1 cellular context compared by ENCODE assay signal in genomic region chr20:62952373-62953166, GRCh38.
TF ChIP-seq lines count a peak whose summit lies in the region.

A gene with protein sequence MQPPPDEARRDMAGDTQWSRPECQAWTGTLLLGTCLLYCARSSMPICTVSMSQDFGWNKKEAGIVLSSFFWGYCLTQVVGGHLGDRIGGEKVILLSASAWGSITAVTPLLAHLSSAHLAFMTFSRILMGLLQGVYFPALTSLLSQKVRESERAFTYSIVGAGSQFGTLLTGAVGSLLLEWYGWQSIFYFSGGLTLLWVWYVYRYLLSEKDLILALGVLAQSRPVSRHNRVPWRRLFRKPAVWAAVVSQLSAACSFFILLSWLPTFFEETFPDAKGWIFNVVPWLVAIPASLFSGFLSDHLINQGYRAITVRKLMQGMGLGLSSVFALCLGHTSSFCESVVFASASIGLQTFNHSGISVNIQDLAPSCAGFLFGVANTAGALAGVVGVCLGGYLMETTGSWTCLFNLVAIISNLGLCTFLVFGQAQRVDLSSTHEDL (plus strand): TSS chr20:62952709. CDS start chr20:62952831, 122 bp downstream.

TF ChIP-seq in HepG2, 621 proteins besides CTCF, POLR2A, EP300 and RAD21 (continued from another document and continues in another):
- TF ChIP-seq ZNF644 (CRISPR knock-in tag; IDR thresholded peaks at IDR 0.05; ENCODE audit: low read depth) (peak; percentile 48; the same call in 1 of the 2 replicates), POLR2AphosphoS2 (IDR thresholded peaks at IDR 0.05; ENCODE audit: low read depth, low read length) (peak; percentile 58; the same call in 1 of the 2 replicates), RFX1 (IDR thresholded peaks at IDR 0.05) (no peak), ZBTB33 (CRISPR knock-in tag; IDR thresholded peaks at IDR 0.05) (peak; percentile 66; the same call in 1 of the 2 replicates), CBX2 (IDR thresholded peaks at IDR 0.05; ENCODE audit: low read depth, low read length) (no peak), CBX2 (CRISPR knock-in tag; IDR thresholded peaks at IDR 0.05; ENCODE audit: low read depth) (peak; percentile 18; the same call in 1 of the 2 replicates), PBX3 (CRISPR knock-in tag; IDR thresholded peaks at IDR 0.05; ENCODE audit: borderline replicate concordance) (peak; percentile 69; the same call in 1 of the 2 replicates), FOXA1 (IDR thresholded peaks at IDR 0.05) (no peak), FOXA1 (CRISPR knock-in tag; IDR thresholded peaks at IDR 0.05) (0 out of 2 replicates have a peak, but pooled peaks have one; percentile 39), HHEX (CRISPR knock-in tag; IDR thresholded peaks at IDR 0.05) (no peak), FOXC1 (CRISPR knock-in tag; IDR thresholded peaks at IDR 0.05; ENCODE audit: borderline replicate concordance) (peak; percentile 79), ZSCAN21 (CRISPR knock-in tag; IDR thresholded peaks at IDR 0.05; ENCODE audit: borderline replicate concordance) (peak; percentile 96), ZFY (CRISPR knock-in tag; IDR thresholded peaks at IDR 0.05) (peak; percentile 62; the same call in 1 of the 2 replicates), SOX5 (CRISPR knock-in tag; IDR thresholded peaks at IDR 0.05; ENCODE audit: borderline replicate concordance) (peak; percentile 70), XRCC5 (optimal IDR thresholded peaks at IDR 0.05; ENCODE audit: low read length) (peak; percentile 92), GABPA (IDR thresholded peaks at IDR 0.05; ENCODE audit: low read depth, low read length) (no peak), GABPA (CRISPR knock-in tag; IDR thresholded peaks at IDR 0.05; ENCODE audit: low read depth) (peak; percentile 55), TAF15 (IDR thresholded peaks at IDR 0.05; ENCODE audit: low read depth, low read length, poor library complexity, severe bottlenecking) (peak; percentile 97), KMT2A (CRISPR knock-in tag; IDR thresholded peaks at IDR 0.05) (peak; percentile 72), ZFP90 (CRISPR knock-in tag; IDR thresholded peaks at IDR 0.05; ENCODE audit: borderline replicate concordance) (peak; percentile 59; the same call in 1 of the 2 replicates), FOXK2 (IDR thresholded peaks at IDR 0.05) (no peak), ZBTB21 (CRISPR knock-in tag; IDR thresholded peaks at IDR 0.05) (peak; percentile 51; the same call in 1 of the 2 replicates), ZNF530 (CRISPR knock-in tag; IDR thresholded peaks at IDR 0.05; ENCODE audit: low read depth) (0 out of 2 replicates have a peak, but pooled peaks have one; percentile 60), ZNF274 (CRISPR knock-in tag; IDR thresholded peaks at IDR 0.05) (peak; percentile 95), BORCS8-MEF2B (CRISPR knock-in tag; IDR thresholded peaks at IDR 0.05) (peak; percentile 95), KLF12 (CRISPR knock-in tag; IDR thresholded peaks at IDR 0.05; ENCODE audit: borderline replicate concordance) (peak; percentile 97), ZNF788 (CRISPR knock-in tag; IDR thresholded peaks at IDR 0.05; ENCODE audit: borderline replicate concordance) (peak; percentile 99)
- TF ChIP-seq, protein P1, sequence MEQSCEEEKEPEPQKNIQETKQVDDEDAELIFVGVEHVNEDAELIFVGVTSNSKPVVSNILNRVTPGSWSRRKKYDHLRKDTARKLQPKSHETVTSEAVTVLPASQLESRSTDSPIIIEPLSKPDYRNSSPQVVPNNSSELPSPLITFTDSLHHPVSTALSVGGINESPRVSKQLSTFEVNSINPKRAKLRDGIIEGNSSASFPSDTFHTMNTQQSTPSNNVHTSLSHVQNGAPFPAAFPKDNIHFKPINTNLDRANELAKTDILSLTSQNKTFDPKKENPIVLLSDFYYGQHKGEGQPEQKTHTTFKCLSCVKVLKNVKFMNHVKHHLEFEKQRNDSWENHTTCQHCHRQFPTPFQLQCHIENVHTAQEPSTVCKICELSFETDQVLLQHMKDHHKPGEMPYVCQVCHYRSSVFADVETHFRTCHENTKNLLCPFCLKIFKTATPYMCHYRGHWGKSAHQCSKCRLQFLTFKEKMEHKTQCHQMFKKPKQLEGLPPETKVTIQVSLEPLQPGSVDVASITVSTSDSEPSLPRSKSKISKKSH (CRISPR knock-in tag; IDR thresholded peaks at IDR 0.05; ENCODE audit: borderline replicate concordance): peak; percentile 90
- TF ChIP-seq, protein P2, sequence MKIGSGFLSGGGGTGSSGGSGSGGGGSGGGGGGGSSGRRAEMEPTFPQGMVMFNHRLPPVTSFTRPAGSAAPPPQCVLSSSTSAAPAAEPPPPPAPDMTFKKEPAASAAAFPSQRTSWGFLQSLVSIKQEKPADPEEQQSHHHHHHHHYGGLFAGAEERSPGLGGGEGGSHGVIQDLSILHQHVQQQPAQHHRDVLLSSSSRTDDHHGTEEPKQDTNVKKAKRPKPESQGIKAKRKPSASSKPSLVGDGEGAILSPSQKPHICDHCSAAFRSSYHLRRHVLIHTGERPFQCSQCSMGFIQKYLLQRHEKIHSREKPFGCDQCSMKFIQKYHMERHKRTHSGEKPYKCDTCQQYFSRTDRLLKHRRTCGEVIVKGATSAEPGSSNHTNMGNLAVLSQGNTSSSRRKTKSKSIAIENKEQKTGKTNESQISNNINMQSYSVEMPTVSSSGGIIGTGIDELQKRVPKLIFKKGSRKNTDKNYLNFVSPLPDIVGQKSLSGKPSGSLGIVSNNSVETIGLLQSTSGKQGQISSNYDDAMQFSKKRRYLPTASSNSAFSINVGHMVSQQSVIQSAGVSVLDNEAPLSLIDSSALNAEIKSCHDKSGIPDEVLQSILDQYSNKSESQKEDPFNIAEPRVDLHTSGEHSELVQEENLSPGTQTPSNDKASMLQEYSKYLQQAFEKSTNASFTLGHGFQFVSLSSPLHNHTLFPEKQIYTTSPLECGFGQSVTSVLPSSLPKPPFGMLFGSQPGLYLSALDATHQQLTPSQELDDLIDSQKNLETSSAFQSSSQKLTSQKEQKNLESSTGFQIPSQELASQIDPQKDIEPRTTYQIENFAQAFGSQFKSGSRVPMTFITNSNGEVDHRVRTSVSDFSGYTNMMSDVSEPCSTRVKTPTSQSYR (CRISPR knock-in tag; IDR thresholded peaks at IDR 0.05; ENCODE audit: borderline replicate concordance): peak; percentile 41
- TF ChIP-seq, protein P3, sequence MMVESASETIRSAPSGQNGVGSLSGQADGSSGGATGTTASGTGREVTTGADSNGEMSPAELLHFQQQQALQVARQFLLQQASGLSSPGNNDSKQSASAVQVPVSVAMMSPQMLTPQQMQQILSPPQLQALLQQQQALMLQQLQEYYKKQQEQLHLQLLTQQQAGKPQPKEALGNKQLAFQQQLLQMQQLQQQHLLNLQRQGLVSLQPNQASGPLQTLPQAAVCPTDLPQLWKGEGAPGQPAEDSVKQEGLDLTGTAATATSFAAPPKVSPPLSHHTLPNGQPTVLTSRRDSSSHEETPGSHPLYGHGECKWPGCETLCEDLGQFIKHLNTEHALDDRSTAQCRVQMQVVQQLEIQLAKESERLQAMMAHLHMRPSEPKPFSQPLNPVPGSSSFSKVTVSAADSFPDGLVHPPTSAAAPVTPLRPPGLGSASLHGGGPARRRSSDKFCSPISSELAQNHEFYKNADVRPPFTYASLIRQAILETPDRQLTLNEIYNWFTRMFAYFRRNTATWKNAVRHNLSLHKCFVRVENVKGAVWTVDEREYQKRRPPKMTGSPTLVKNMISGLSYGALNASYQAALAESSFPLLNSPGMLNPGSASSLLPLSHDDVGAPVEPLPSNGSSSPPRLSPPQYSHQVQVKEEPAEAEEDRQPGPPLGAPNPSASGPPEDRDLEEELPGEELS (CRISPR knock-in tag; IDR thresholded peaks at IDR 0.05): peak; percentile 80
- TF ChIP-seq, protein P4, sequence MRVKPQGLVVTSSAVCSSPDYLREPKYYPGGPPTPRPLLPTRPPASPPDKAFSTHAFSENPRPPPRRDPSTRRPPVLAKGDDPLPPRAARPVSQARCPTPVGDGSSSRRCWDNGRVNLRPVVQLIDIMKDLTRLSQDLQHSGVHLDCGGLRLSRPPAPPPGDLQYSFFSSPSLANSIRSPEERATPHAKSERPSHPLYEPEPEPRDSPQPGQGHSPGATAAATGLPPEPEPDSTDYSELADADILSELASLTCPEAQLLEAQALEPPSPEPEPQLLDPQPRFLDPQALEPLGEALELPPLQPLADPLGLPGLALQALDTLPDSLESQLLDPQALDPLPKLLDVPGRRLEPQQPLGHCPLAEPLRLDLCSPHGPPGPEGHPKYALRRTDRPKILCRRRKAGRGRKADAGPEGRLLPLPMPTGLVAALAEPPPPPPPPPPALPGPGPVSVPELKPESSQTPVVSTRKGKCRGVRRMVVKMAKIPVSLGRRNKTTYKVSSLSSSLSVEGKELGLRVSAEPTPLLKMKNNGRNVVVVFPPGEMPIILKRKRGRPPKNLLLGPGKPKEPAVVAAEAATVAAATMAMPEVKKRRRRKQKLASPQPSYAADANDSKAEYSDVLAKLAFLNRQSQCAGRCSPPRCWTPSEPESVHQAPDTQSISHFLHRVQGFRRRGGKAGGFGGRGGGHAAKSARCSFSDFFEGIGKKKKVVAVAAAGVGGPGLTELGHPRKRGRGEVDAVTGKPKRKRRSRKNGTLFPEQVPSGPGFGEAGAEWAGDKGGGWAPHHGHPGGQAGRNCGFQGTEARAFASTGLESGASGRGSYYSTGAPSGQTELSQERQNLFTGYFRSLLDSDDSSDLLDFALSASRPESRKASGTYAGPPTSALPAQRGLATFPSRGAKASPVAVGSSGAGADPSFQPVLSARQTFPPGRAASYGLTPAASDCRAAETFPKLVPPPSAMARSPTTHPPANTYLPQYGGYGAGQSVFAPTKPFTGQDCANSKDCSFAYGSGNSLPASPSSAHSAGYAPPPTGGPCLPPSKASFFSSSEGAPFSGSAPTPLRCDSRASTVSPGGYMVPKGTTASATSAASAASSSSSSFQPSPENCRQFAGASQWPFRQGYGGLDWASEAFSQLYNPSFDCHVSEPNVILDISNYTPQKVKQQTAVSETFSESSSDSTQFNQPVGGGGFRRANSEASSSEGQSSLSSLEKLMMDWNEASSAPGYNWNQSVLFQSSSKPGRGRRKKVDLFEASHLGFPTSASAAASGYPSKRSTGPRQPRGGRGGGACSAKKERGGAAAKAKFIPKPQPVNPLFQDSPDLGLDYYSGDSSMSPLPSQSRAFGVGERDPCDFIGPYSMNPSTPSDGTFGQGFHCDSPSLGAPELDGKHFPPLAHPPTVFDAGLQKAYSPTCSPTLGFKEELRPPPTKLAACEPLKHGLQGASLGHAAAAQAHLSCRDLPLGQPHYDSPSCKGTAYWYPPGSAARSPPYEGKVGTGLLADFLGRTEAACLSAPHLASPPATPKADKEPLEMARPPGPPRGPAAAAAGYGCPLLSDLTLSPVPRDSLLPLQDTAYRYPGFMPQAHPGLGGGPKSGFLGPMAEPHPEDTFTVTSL (CRISPR knock-in tag; IDR thresholded peaks at IDR 0.05; ENCODE audit: borderline replicate concordance): peak; percentile 63; the same call in 1 of the 2 replicates
- TF ChIP-seq, protein P5, sequence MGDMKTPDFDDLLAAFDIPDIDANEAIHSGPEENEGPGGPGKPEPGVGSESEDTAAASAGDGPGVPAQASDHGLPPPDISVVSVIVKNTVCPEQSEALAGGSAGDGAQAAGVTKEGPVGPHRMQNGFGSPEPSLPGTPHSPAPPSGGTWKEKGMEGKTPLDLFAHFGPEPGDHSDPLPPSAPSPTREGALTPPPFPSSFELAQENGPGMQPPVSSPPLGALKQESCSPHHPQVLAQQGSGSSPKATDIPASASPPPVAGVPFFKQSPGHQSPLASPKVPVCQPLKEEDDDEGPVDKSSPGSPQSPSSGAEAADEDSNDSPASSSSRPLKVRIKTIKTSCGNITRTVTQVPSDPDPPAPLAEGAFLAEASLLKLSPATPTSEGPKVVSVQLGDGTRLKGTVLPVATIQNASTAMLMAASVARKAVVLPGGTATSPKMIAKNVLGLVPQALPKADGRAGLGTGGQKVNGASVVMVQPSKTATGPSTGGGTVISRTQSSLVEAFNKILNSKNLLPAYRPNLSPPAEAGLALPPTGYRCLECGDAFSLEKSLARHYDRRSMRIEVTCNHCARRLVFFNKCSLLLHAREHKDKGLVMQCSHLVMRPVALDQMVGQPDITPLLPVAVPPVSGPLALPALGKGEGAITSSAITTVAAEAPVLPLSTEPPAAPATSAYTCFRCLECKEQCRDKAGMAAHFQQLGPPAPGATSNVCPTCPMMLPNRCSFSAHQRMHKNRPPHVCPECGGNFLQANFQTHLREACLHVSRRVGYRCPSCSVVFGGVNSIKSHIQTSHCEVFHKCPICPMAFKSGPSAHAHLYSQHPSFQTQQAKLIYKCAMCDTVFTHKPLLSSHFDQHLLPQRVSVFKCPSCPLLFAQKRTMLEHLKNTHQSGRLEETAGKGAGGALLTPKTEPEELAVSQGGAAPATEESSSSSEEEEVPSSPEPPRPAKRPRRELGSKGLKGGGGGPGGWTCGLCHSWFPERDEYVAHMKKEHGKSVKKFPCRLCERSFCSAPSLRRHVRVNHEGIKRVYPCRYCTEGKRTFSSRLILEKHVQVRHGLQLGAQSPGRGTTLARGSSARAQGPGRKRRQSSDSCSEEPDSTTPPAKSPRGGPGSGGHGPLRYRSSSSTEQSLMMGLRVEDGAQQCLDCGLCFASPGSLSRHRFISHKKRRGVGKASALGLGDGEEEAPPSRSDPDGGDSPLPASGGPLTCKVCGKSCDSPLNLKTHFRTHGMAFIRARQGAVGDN (CRISPR knock-in tag; IDR thresholded peaks at IDR 0.05): peak; percentile 81
